In the genomic region with DNA sequence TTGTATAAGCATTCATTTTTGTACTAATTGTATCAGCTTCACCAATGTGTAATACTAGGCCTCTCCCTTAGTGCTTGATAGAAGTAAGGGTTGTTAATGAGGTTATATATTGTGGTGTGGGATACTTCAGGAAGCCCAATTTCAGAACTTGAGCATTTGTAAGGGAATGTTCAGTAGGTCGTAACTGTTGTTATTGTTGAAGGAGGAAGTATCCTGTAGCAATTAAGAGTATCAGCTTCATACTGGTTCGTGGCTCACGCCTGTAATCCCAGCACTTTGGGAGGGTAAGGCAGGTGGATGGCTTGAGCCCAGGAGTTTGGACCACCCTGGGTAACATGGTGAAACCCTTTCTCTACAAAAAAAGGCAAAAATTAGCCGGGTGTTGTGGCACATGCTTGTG, we compare ENCODE assay signal across 12 cellular contexts. TPM values are rescaled to one million over a fixed set of nuclear protein-coding genes. Genes with fewer than 3 reads are reported as not detected.
DNase-seq lines count a peak whose midpoint lies in the region; ATAC-seq, FAIRE-seq and TF ChIP-seq lines count a peak whose summit lies in the region.
"Had no signal": no experiment of that assay in that cellular context is flagged by ENCODE, and none has a peak within 500 bp of the region (broad histone marks: within the 10 kb centered on the region; RNA-seq: fewer than 3 reads in every experiment).

No MANE protein-coding gene starts in this region.

- 74 to 82% (median 80%) methylated on average over 4 of the region's 4 CpGs for whole genome bisulfite sequencing in stomach, 5 donors

- CTCF ChIA-PET in WTC11 (lab: Charles Lee), result interaction anchor here (0.5 kb wide), 1 partner anchor 1304 kb away, joined by 3 read pairs; no protein-coding TSS in a partner anchor

- no peak for DNase-seq in GM12891 (ENCODE audit: insufficient read length, low spot score)
- DNase-seq in WTC11 (ENCODE audit: low spot score), result no peak
- DNase-seq in epithelial cell of prostate (ENCODE audit: low read depth, low spot score), result no peak
- no peak for DNase-seq in gastrocnemius medialis
- DNase-seq in stomach, result no peak
- DNase-seq: Calu3, heart right ventricle, NCI-H1105 treated with DMSO at 0.1 percent for 48 hours, NCI-H774 had no signal

- peaks cover 9% of the 10 kb centered on the region for H3K36me3 Mint-ChIP-seq in WTC11

- H3K27me3 ChIP-seq in gastrocnemius medialis, result no peaks in the 10 kb centered on the region
- H3K27me3 ChIP-seq in stomach, result no peaks in the 10 kb centered on the region
- H3K27me3 ChIP-seq: heart right ventricle had no signal

- H3K27ac Mint-ChIP-seq in WTC11, result 0 out of 2 replicates have a peak overlapping the region, but pooled peaks have one; percentile 10

- peaks cover 54% of the 10 kb centered on the region for H3K4me1 Mint-ChIP-seq in WTC11

- in situ Hi-C loops in gastrocnemius medialis (cut with MboI; ENCODE audit: low sequenced_read_pairs in 4 of 4), result no loop called here

- H3K4me3 ChIP-seq in gastrocnemius medialis, result no peak overlapping the region
- no peak overlapping the region for H3K4me3 ChIP-seq in stomach
- H3K4me3 ChIP-seq: heart right ventricle had no signal

- POLR2A ChIA-PET in WTC11 (lab: Charles Lee), result no interaction called here

- H3K4me3 Mint-ChIP-seq in WTC11, result no peak overlapping the region

- H3K36me3 ChIP-seq in gastrocnemius medialis (no peaks in the 10 kb centered on the region), stomach (no peaks in the 10 kb centered on the region)
- H3K36me3 ChIP-seq: heart right ventricle had no signal

- no peaks in the 10 kb centered on the region for H3K27me3 Mint-ChIP-seq in WTC11 (ENCODE audit: low read depth)

- H3K27ac ChIP-seq in epithelial cell of prostate, result peak overlapping the region; percentile 73
- H3K27ac ChIP-seq in gastrocnemius medialis, result peak overlapping the region; percentile 85 to 96 (median 92)
- peak overlapping the region in 1 of 5 donors; percentile 76 for H3K27ac ChIP-seq in stomach

- no peak for TF ChIP-seq EP300 in stomach (IDR thresholded peaks at IDR 0.05)

- intact Hi-C loops in gastrocnemius medialis (cut with DNase I; ENCODE audit: low total_unique reads), result loop anchor here (2.0 kb wide), 1 partner anchor 44 kb away; no protein-coding TSS in a partner anchor
- intact Hi-C loops in stomach (cut with DNase I; ENCODE audit: low total_unique reads), result no loop called here

- H3K9me3 Mint-ChIP-seq in WTC11, result peaks cover 11% of the 10 kb centered on the region

- H3K4me1 ChIP-seq in gastrocnemius medialis, result peaks cover 74 to 75% of the 10 kb centered on the region in 2 donors
- H3K4me1 ChIP-seq in stomach, result peaks cover 48 to 81% (median 58%) of the 10 kb centered on the region in 4 donors

- TF ChIP-seq POLR2A in GM12891 (IDR thresholded peaks at IDR 0.05; ENCODE audit: low read depth, low read length) (no peak), gastrocnemius medialis (IDR thresholded peaks at IDR 0.05) (no peak), stomach (IDR thresholded peaks at IDR 0.05) (no peak)

- H3K9me3 ChIP-seq in gastrocnemius medialis (no peaks in the 10 kb centered on the region), stomach (no peaks in the 10 kb centered on the region)

- FAIRE-seq in GM12891 (lab: Jason Lieb, UNC), result peak; percentile 23

- TF ChIP-seq CTCF in WTC11 (IDR thresholded peaks at IDR 0.05) (no peak), gastrocnemius medialis (IDR thresholded peaks at IDR 0.05 in 4 of 5, conservative IDR thresholded peaks at IDR 0.05 in 1 of 5) (no peak), stomach (IDR thresholded peaks at IDR 0.05) (no peak)

- ATAC-seq in WTC11 (peak; percentile 27), gastrocnemius medialis (no peak), GM21381 (IDR thresholded peaks at IDR 0.05; ENCODE audit: unreplicated experiment) (no peak), esophagus mucosa (no peak), HG03354 (IDR thresholded peaks at IDR 0.05; ENCODE audit: poor library complexity, severe bottlenecking, unreplicated experiment) (no peak)
- ATAC-seq: heart right ventricle had no signal

TF ChIP-seq in GM12891, 5 proteins besides CTCF, POLR2A, EP300 and RAD21:
- TF ChIP-seq POLR2AphosphoS5 (IDR thresholded peaks at IDR 0.05; ENCODE audit: low read depth, low read length) (no peak), SPI1 (IDR thresholded peaks at IDR 0.05; ENCODE audit: low read depth, low read length) (no peak), PAX5 (IDR thresholded peaks at IDR 0.05; ENCODE audit: insufficient read depth, low read length, severe bottlenecking) (no peak), TAF1 (IDR thresholded peaks at IDR 0.05; ENCODE audit: low read depth, low read length) (no peak), POU2F2 (IDR thresholded peaks at IDR 0.05; ENCODE audit: low read depth, low read length) (no peak)

TF ChIP-seq in WTC11, 78 proteins besides CTCF, POLR2A, EP300 and RAD21:
- TF ChIP-seq HMGA2 (CRISPR knock-in tag; IDR thresholded peaks at IDR 0.05) (no peak), NFYB (CRISPR knock-in tag; conservative IDR thresholded peaks at IDR 0.05; ENCODE audit: low read depth) (no peak), ZNF263 (CRISPR knock-in tag; IDR thresholded peaks at IDR 0.05; ENCODE audit: low read depth) (no peak), ZSCAN18 (CRISPR knock-in tag; IDR thresholded peaks at IDR 0.05) (no peak), NFATC4 (CRISPR knock-in tag; IDR thresholded peaks at IDR 0.05) (no peak), SOX15 (CRISPR knock-in tag; IDR thresholded peaks at IDR 0.05) (no peak), ARID4B (CRISPR knock-in tag; IDR thresholded peaks at IDR 0.05; ENCODE audit: borderline replicate concordance) (no peak)
- TF ChIP-seq, protein P1, sequence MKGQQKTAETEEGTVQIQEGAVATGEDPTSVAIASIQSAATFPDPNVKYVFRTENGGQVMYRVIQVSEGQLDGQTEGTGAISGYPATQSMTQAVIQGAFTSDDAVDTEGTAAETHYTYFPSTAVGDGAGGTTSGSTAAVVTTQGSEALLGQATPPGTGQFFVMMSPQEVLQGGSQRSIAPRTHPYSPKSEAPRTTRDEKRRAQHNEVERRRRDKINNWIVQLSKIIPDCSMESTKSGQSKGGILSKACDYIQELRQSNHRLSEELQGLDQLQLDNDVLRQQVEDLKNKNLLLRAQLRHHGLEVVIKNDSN (CRISPR knock-in tag; IDR thresholded peaks at IDR 0.05), result no peak

RNA-seq across cellular contexts. Expression of gene IQGAP1, which starts 30.6 kb away (rescaled TPM):
- 73.8 TPM for polyA plus RNA-seq in GM12891 (2012; ENCODE audit: low read depth, missing spikeins)
- total RNA-seq in WTC11 (2021) (83.0 to 106 TPM (median 86.8 TPM) in 3 replicates), gastrocnemius medialis (10 to 100 TPM; 39.1 to 92.7 (median 59.1) TPM), esophagus mucosa (157 TPM), stomach (100 to 1,000 TPM in 3 of 5 donors, 10 to 100 TPM in 2; 74.1 to 222 (median 160) TPM)
- polyA plus RNA-seq in stomach, result 10 to 100 TPM; 22.3 to 64.5 (median 43.7) TPM
